In the genomic region with DNA sequence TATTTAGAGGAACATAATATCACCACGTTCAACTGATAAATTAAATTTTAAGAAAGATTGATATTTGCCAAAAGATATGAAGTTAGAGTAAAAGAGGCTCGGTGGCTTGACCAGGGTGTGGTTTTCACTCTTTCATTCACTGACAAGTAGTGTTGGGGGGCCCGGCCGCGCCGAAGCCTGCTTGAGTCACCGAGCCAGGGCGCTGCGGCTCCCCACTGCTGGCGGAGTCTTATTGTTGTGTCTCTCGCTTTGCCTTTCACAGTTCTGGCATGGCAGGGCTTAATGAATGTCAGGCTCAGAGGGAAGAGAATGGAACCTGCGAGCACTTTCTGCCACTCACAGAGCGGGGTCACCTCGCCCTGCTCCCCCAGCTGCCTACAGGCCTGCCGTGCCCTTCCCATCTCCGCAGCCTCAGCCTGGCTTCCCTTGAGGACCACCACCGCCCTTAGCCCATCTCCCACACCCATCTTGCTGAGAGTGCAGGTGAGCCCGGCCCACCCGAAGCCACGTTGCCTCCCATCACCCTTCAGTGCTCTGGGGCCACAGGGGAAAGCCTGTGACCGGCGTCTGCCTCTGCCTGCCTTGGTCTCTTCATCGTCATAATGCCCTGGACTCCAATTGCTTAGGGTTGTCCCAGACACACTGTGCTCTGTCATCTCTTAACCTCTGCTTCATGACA, we compare ENCODE assay signal across 1 cellular context.
TF ChIP-seq lines count a peak whose summit lies in the region.

No MANE protein-coding gene starts in this region.

TF ChIP-seq in H1, 55 proteins besides CTCF, POLR2A, EP300 and RAD21:
- no peak for TF ChIP-seq SP2 (IDR thresholded peaks at IDR 0.05; ENCODE audit: low read length)
- no peak for TF ChIP-seq YY1 (IDR thresholded peaks at IDR 0.05; ENCODE audit: low read depth, low read length)
- TF ChIP-seq SUZ12 (IDR thresholded peaks at IDR 0.05; ENCODE audit: low read length), result no peak
- no peak for TF ChIP-seq PHF8 (conservative IDR thresholded peaks at IDR 0.05; ENCODE audit: low read depth, low read length)
- TF ChIP-seq HDAC6 (IDR thresholded peaks at IDR 0.05; ENCODE audit: low read depth, low read length), result no peak
- TF ChIP-seq SRF (IDR thresholded peaks at IDR 0.05; ENCODE audit: low read depth, low read length), result no peak
- no peak for TF ChIP-seq CBX8 (IDR thresholded peaks at IDR 0.05; ENCODE audit: borderline replicate concordance, low read depth, low read length)
- TF ChIP-seq, protein P1, sequence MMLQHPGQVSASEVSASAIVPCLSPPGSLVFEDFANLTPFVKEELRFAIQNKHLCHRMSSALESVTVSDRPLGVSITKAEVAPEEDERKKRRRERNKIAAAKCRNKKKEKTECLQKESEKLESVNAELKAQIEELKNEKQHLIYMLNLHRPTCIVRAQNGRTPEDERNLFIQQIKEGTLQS (IDR thresholded peaks at IDR 0.05; ENCODE audit: insufficient read depth, low read depth, low read length), result no peak
- TF ChIP-seq KDM1A (IDR thresholded peaks at IDR 0.05; ENCODE audit: borderline replicate concordance, low read length), result no peak
- TF ChIP-seq CBX5 (IDR thresholded peaks at IDR 0.05; ENCODE audit: low read depth, low read length), result no peak
- no peak for TF ChIP-seq BACH1 (IDR thresholded peaks at IDR 0.05; ENCODE audit: low read length)
- TF ChIP-seq SIX5 (IDR thresholded peaks at IDR 0.05; ENCODE audit: low read depth, low read length), result no peak
- no peak for TF ChIP-seq ZNF274 (IDR thresholded peaks at IDR 0.05; ENCODE audit: borderline replicate concordance, extremely low read depth, low read length)
- TF ChIP-seq MAX (IDR thresholded peaks at IDR 0.05), result no peak
- no peak for TF ChIP-seq E2F6 (IDR thresholded peaks at IDR 0.05)
- TF ChIP-seq CEBPB (IDR thresholded peaks at IDR 0.05; ENCODE audit: low read depth, low read length), result no peak
